In the genomic region with DNA sequence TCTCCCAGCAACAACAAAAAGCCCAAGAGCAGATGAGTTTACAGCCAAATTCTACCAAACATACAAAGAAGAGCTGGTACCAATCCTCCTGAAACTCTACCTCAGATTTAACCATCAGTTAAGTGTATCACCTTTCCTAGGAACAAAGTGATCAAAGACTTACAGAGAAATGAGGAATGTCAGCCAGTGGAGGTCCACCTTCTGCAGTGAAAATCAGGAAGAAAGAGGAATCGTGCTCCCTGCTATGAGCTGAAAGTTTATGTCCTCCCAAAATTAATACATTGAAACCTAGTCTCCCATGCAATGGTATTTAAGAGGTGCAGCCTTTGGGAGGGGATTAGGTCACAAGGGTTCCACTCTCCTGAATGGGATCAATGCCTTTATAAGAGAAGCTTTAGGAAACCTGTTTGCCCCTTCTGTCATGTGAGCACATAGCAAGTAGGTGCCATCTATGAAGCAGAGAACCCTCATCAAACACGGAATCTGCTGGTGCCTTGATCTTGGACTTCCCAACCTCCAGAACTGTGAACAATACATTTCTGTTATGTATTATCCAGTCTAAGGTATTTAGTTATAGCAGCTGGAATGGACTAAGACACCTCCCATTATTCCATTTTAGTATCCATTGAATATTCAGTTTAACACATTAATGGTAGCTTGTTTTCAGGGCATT, we compare ENCODE assay signal across 2 cellular contexts.
TF ChIP-seq lines count a peak whose summit lies in the region.

No MANE protein-coding gene starts in this region.

TF ChIP-seq in IMR-90, 13 proteins besides CTCF, POLR2A, EP300 and RAD21:
- no peak for TF ChIP-seq BHLHE40 (IDR thresholded peaks at IDR 0.05; ENCODE audit: low read depth, low read length)
- no peak for TF ChIP-seq MAZ (IDR thresholded peaks at IDR 0.05; ENCODE audit: borderline replicate concordance, low read depth, low read length)
- no peak for TF ChIP-seq MXI1 (IDR thresholded peaks at IDR 0.05; ENCODE audit: borderline replicate concordance, low read depth, low read length)
- TF ChIP-seq MAFK (IDR thresholded peaks at IDR 0.05; ENCODE audit: low read depth, low read length): no peak
- TF ChIP-seq RCOR1 (IDR thresholded peaks at IDR 0.05; ENCODE audit: insufficient replicate concordance, low read length): no peak
- no peak for TF ChIP-seq SMC3 (IDR thresholded peaks at IDR 0.05; ENCODE audit: low read depth, low read length)
- TF ChIP-seq, protein P1, sequence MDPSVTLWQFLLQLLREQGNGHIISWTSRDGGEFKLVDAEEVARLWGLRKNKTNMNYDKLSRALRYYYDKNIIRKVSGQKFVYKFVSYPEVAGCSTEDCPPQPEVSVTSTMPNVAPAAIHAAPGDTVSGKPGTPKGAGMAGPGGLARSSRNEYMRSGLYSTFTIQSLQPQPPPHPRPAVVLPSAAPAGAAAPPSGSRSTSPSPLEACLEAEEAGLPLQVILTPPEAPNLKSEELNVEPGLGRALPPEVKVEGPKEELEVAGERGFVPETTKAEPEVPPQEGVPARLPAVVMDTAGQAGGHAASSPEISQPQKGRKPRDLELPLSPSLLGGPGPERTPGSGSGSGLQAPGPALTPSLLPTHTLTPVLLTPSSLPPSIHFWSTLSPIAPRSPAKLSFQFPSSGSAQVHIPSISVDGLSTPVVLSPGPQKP (IDR thresholded peaks at IDR 0.05; ENCODE audit: borderline replicate concordance, low read depth, low read length): no peak
- TF ChIP-seq CEBPB (IDR thresholded peaks at IDR 0.05; ENCODE audit: low read depth, low read length): no peak

TF ChIP-seq in H1, 55 proteins besides CTCF, POLR2A, EP300 and RAD21:
- TF ChIP-seq BRCA1 (IDR thresholded peaks at IDR 0.05; ENCODE audit: low read depth, low read length) (no peak), GTF2F1 (IDR thresholded peaks at IDR 0.05; ENCODE audit: borderline replicate concordance, low read depth, low read length) (no peak), TBP (IDR thresholded peaks at IDR 0.05; ENCODE audit: low read depth, low read length) (no peak), MAFK (IDR thresholded peaks at IDR 0.05; ENCODE audit: low read depth, low read length) (no peak), NRF1 (IDR thresholded peaks at IDR 0.05; ENCODE audit: low read depth, low read length) (no peak)
- TF ChIP-seq, protein P2, sequence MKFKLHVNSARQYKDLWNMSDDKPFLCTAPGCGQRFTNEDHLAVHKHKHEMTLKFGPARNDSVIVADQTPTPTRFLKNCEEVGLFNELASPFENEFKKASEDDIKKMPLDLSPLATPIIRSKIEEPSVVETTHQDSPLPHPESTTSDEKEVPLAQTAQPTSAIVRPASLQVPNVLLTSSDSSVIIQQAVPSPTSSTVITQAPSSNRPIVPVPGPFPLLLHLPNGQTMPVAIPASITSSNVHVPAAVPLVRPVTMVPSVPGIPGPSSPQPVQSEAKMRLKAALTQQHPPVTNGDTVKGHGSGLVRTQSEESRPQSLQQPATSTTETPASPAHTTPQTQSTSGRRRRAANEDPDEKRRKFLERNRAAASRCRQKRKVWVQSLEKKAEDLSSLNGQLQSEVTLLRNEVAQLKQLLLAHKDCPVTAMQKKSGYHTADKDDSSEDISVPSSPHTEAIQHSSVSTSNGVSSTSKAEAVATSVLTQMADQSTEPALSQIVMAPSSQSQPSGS (IDR thresholded peaks at IDR 0.05; ENCODE audit: low read length): no peak
- TF ChIP-seq, protein P3, sequence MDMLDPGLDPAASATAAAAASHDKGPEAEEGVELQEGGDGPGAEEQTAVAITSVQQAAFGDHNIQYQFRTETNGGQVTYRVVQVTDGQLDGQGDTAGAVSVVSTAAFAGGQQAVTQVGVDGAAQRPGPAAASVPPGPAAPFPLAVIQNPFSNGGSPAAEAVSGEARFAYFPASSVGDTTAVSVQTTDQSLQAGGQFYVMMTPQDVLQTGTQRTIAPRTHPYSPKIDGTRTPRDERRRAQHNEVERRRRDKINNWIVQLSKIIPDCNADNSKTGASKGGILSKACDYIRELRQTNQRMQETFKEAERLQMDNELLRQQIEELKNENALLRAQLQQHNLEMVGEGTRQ (IDR thresholded peaks at IDR 0.05; ENCODE audit: low read length): no peak
